In the genomic region with DNA sequence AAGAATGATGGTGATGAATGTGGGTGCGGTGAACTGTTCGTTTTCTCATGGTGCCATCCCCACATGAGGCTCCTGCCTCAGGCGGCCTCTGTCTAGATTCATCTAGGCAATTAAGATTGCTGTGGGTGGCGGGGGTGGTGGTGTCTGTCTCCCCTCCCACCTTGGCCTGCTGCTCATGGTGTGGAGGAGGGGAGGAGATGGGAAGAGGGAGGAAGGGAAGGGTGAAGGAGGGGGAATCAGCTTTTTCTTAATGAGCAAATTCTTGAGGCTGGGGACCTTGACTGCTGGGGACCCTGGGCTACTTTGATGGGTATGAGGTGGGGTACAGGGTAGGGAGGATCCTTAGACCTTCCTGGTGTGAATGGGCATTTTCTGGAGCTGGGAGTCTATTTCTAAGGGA, we compare ENCODE assay signal across 22 cellular contexts. TPM values are rescaled to one million over a fixed set of nuclear protein-coding genes. Genes with fewer than 3 reads are reported as not detected.
A peak's percentile ranks its signal among the peaks of the same experiment; 100 is the strongest.
DNase-seq lines count a peak whose midpoint lies in the region; ATAC-seq, FAIRE-seq and TF ChIP-seq lines count a peak whose summit lies in the region.
"Had no signal": no experiment of that assay in that cellular context is flagged by ENCODE, and none has a peak within 500 bp of the region (broad histone marks: within the 10 kb centered on the region; RNA-seq: fewer than 3 reads in every experiment).

No MANE protein-coding gene starts in this region.

- no peaks in the 10 kb centered on the region for H3K9me1 ChIP-seq in K562 (ENCODE audit: control insufficient read depth, insufficient read depth, low read length)

- H3K27ac Mint-ChIP-seq in activated T-cell treated with anti-CD3 and anti-CD28 coated beads, Interleukin-2, amount 50 U/mL, for 24 hours = peak overlapping the region; percentile 6
- H3K27ac Mint-ChIP-seq in neural crest cell (ENCODE audit: unreplicated experiment) = no peak overlapping the region
- H3K27ac Mint-ChIP-seq: CD14-positive monocyte had no signal

- no peak overlapping the region for H2AFZ ChIP-seq in K562 (ENCODE audit: low read depth, low read length)
- H2AFZ ChIP-seq: GM23248 had no signal

- TF ChIP-seq EP300 in K562 (IDR thresholded peaks at IDR 0.05; ENCODE audit: low read length) = no peak

- TF ChIP-seq RAD21 in K562 (CRISPR knock-in tag; conservative IDR thresholded peaks at IDR 0.05 in 1 of 2, IDR thresholded peaks at IDR 0.05 in 1 of 2) = no peak

- no peaks in the 10 kb centered on the region for H3K27me3 ChIP-seq in K562 (ENCODE audit: control insufficient read depth in 2 of 2, insufficient read depth in 2 of 2, low read length in 2 of 2)
- H3K27me3 ChIP-seq: Peyer's patch had no signal

- WGBS in K562 (ENCODE audit: insufficient coverage, low coverage, missing lambda C conversion rate) = 57% methylated on average over 4 of the region's 4 CpGs

- ATAC-seq in K562 = no peak
- no peak for ATAC-seq in HG02870 (IDR thresholded peaks at IDR 0.05; ENCODE audit: unreplicated experiment)

- H3K4me3 ChIP-seq in K562 = no peak overlapping the region
- H3K4me3 ChIP-seq: GM23248, Peyer's patch had no signal

- H4K20me1 ChIP-seq in K562 (replicated peaks; ENCODE audit: control insufficient read depth, insufficient read depth, low read length) = no peaks in the 10 kb centered on the region

- no peak for TF ChIP-seq CTCF in K562 (IDR thresholded peaks at IDR 0.05 in 2 of 3, conservative IDR thresholded peaks at IDR 0.05 in 1 of 3; ENCODE audit: insufficient read depth in 2 of 3, low read depth in 1 of 3, low read length in 3 of 3)
- no peak for TF ChIP-seq CTCF in neural crest cell (conservative IDR thresholded peaks at IDR 0.05)
- TF ChIP-seq CTCF in GM20000 (IDR thresholded peaks at IDR 0.05; ENCODE audit: extremely low read depth, missing control alignments) = no peak

- H3K36me3 ChIP-seq in K562 (ENCODE audit: control insufficient read depth, insufficient read depth, low read length) = no peaks in the 10 kb centered on the region
- H3K36me3 ChIP-seq: Peyer's patch had no signal

- H3K9me3 ChIP-seq in K562 (replicated peaks; ENCODE audit: control insufficient read depth, insufficient read depth, low read depth, low read length) = no peaks in the 10 kb centered on the region
- H3K9me3 ChIP-seq: Peyer's patch had no signal

- no peaks in the 10 kb centered on the region for H3K36me3 Mint-ChIP-seq in activated T-cell treated with anti-CD3 and anti-CD28 coated beads, Interleukin-2, amount 50 U/mL, for 24 hours (ENCODE audit: low read depth)
- H3K36me3 Mint-ChIP-seq in neural crest cell (ENCODE audit: low read depth) = no peaks in the 10 kb centered on the region

- no peak overlapping the region for H3K4me3 Mint-ChIP-seq in activated T-cell treated with anti-CD3 and anti-CD28 coated beads, Interleukin-2, amount 50 U/mL, for 24 hours
- H3K4me3 Mint-ChIP-seq in neural crest cell = peak overlapping the region; percentile 57
- H3K4me3 Mint-ChIP-seq: CD14-positive monocyte had no signal

- H3K4me1 Mint-ChIP-seq in activated T-cell treated with anti-CD3 and anti-CD28 coated beads, Interleukin-2, amount 50 U/mL, for 24 hours (ENCODE audit: low read depth) = peaks cover 15% of the 10 kb centered on the region
- H3K4me1 Mint-ChIP-seq in neural crest cell = peaks cover 14% of the 10 kb centered on the region

- POLR2A ChIA-PET in K562 (lab: Yijun Ruan, JAX) = interaction anchor here (1.2 kb wide), 1 partner anchor 79 kb away, joined by 5 read pairs; no protein-coding TSS in a partner anchor
- POLR2A ChIA-PET in HEK293T (lab: Yijun Ruan, JAX) = interaction anchor here (0.7 to 8.0 kb wide), 4 partner anchors 8 to 56 kb away, joined by 3 to 49 read pairs (median 6); partner anchors contain the start of gene H3-3A

- no peak overlapping the region for H3K4me2 ChIP-seq in K562 (ENCODE audit: insufficient read depth, low read length)

- no peak for TF ChIP-seq POLR2A in K562 (conservative IDR thresholded peaks at IDR 0.05)

- no peak for FAIRE-seq in K562 (lab: Jason Lieb, UNC)
- FAIRE-seq: HTR-8/SVneo had no signal

- CTCF ChIA-PET in K562 (lab: Yijun Ruan, JAX; ENCODE audit: low intra/inter-chr PET ratio) (no interaction called here), HEK293T (lab: Yijun Ruan, JAX) (interaction anchor here (3.2 kb wide), 1 partner anchor 54 kb away, joined by 24 read pairs; no protein-coding TSS in a partner anchor)

- H3K9me3 Mint-ChIP-seq in activated T-cell treated with anti-CD3 and anti-CD28 coated beads, Interleukin-2, amount 50 U/mL, for 24 hours = no peaks in the 10 kb centered on the region
- no peaks in the 10 kb centered on the region for H3K9me3 Mint-ChIP-seq in neural crest cell

- H3K9ac ChIP-seq in K562 (ENCODE audit: insufficient read depth in 1 of 2, low read depth in 2 of 2, low read length in 2 of 2) = peak overlapping the region in 1 of 2 experiments; percentile 24; a peak in 1 of 4 replicates
- H3K9ac ChIP-seq: GM23248 had no signal

- H3K79me2 ChIP-seq in K562 (ENCODE audit: control insufficient read depth, insufficient read depth, low read length) = no peaks in the 10 kb centered on the region

- in situ Hi-C loops in K562 (cut with MboI) = loop anchor here (5.0 kb wide), 1 partner anchor 41 kb away; no protein-coding TSS in a partner anchor

- BruUV-seq in K562 (replicated peaks; lab: Mats Ljungman, UMichigan) = no TSS peak

- no peak for DNase-seq in activated T-cell treated with anti-CD3 and anti-CD28 coated beads, Interleukin-2, amount 50 U/mL, for 24 hours
- DNase-seq in activated T-cell treated with anti-CD3 and anti-CD28 coated beads for 4 hours (no peak), K562 (ENCODE audit: extremely low read depth in 1 of 4, low spot score in 3 of 4) (no peak), neural crest cell (ENCODE audit: low read depth, low spot score) (no peak), GM20000 (ENCODE audit: low spot score) (no peak), HEK293T (ENCODE audit: extremely low spot score) (no peak)
- no peak for DNase-seq in activated CD8-positive, alpha-beta memory T cell treated with anti-CD3 and anti-CD28 coated beads, Interleukin-2, amount 50 U/mL, for 48 hours
- DNase-seq: DMS79; GM23248; HCEC 1CT; MV-4-11; NCI-H1105 treated with DMSO at 0.1 percent for 48 hours; NCI-H2029 treated with DMSO at 0.1 percent for 48 hours; NCI-H2171; NCI-H345; NCI-H524; NCI-H774; NK-92 treated with Interleukin-12 subunit alpha and Interleukin-12 subunit beta, amount 100 ng/mL, for 24 hours; Peyer's patch had no signal

- intact Hi-C loops in K562 (cut with micrococcal nuclease) = no loop called here

- no peaks in the 10 kb centered on the region for H3K27me3 Mint-ChIP-seq in activated T-cell treated with anti-CD3 and anti-CD28 coated beads, Interleukin-2, amount 50 U/mL, for 24 hours
- peaks cover 3% of the 10 kb centered on the region for H3K27me3 Mint-ChIP-seq in neural crest cell (ENCODE audit: low read depth)

- peaks cover 12 to 38% of the 10 kb centered on the region in 2 experiments; a peak in 4 of 5 replicates for H3K4me1 ChIP-seq in K562 (replicated peaks in 1 of 2; ENCODE audit: control insufficient read depth in 2 of 2, insufficient read depth in 2 of 2, low read length in 2 of 2)

- no peak overlapping the region for H3K27ac ChIP-seq in K562 (ENCODE audit: extremely low read depth, low read depth, low read length)
- H3K27ac ChIP-seq: GM23248, Peyer's patch had no signal

TF ChIP-seq in K562, 482 proteins besides CTCF, POLR2A, EP300 and RAD21:
- TF ChIP-seq IRF2 (CRISPR knock-in tag; IDR thresholded peaks at IDR 0.05) (no peak), EGR1 (conservative IDR thresholded peaks at IDR 0.05) (peak; percentile 83), MEIS2 (IDR thresholded peaks at IDR 0.05; ENCODE audit: partially characterized antibody) (peak; percentile 13)

TF ChIP-seq in HEK293T, 16 proteins besides CTCF, POLR2A, EP300 and RAD21 (continues in another document):
- TF ChIP-seq LEF1 (IDR thresholded peaks at IDR 0.05; ENCODE audit: borderline replicate concordance) = no peak
- TF ChIP-seq L3MBTL2 (conservative IDR thresholded peaks at IDR 0.05) = no peak
- no peak for TF ChIP-seq ZNF384 (IDR thresholded peaks at IDR 0.05)
- TF ChIP-seq ELF4 (IDR thresholded peaks at IDR 0.05) = no peak
- TF ChIP-seq, protein P1, sequence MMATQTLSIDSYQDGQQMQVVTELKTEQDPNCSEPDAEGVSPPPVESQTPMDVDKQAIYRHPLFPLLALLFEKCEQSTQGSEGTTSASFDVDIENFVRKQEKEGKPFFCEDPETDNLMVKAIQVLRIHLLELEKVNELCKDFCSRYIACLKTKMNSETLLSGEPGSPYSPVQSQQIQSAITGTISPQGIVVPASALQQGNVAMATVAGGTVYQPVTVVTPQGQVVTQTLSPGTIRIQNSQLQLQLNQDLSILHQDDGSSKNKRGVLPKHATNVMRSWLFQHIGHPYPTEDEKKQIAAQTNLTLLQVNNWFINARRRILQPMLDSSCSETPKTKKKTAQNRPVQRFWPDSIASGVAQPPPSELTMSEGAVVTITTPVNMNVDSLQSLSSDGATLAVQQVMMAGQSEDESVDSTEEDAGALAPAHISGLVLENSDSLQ (IDR thresholded peaks at IDR 0.05) = no peak
- no peak for TF ChIP-seq BHLHE40 (IDR thresholded peaks at IDR 0.05; ENCODE audit: borderline replicate concordance)
- no peak for TF ChIP-seq CTBP1 (IDR thresholded peaks at IDR 0.05; ENCODE audit: borderline replicate concordance)
- no peak for TF ChIP-seq HDGF (IDR thresholded peaks at IDR 0.05; ENCODE audit: borderline replicate concordance)
- TF ChIP-seq ARNT (IDR thresholded peaks at IDR 0.05) = no peak
- no peak for TF ChIP-seq FOXA1 (IDR thresholded peaks at IDR 0.05)
- TF ChIP-seq TARDBP (IDR thresholded peaks at IDR 0.05) = no peak
- TF ChIP-seq SUZ12 (IDR thresholded peaks at IDR 0.05) = no peak
- TF ChIP-seq NFRKB (IDR thresholded peaks at IDR 0.05) = no peak

RNA-seq across cellular contexts. Expression of gene H3-3A, which starts 55.8 kb away (rescaled TPM):
- 33.3 and 126 TPM in 2 replicates for total RNA-seq in K562 (2011; cell fraction: chromatin; rRNA removed; ENCODE audit: low replicate concordance)
- 45.1 and 46.9 TPM in 2 replicates for total RNA-seq in K562 (2011; cell fraction: nucleolus; rRNA removed)
- total RNA-seq in K562 (2011; cell fraction: nucleoplasm; rRNA removed) = 88.2 and 158 TPM in 2 replicates
- total RNA-seq in K562 (2014; rRNA removed) = 412 and 510 TPM in 2 replicates
- 517 and 565 TPM in 2 replicates for total RNA-seq in K562 (2014; rRNA removed; fragmentation: Illumina TruSeq; extraction: Trizol)
- 394 and 426 TPM in 2 replicates for total RNA-seq in K562 (2015; rRNA removed; fragmentation: Illumina TruSeq; extraction: Trizol)
- total RNA-seq in K562 (2021) = 808 and 835 TPM in 2 replicates
- polyA plus RNA-seq in K562 (2011; rRNA removed) = 812 and 877 TPM in 2 replicates
- polyA plus RNA-seq in K562 (2011; cell fraction: cytosol; rRNA removed) = 605 and 678 TPM in 2 replicates
- 136 and 194 TPM in 2 replicates for polyA plus RNA-seq in K562 (2011; cell fraction: nucleus; rRNA removed)
- polyA plus RNA-seq in K562 (2012) = 834 and 880 TPM in 2 replicates
- polyA plus RNA-seq in K562 (2014; fragmentation: Illumina TruSeq; extraction: Trizol) = 758 and 923 TPM in 2 replicates
- polyA plus RNA-seq in K562 (2014; fragmentation: Nextera tagmentation; extraction: Ambion mirVana) = 100 to 1,000 TPM; 543 to 591 TPM
- polyA plus RNA-seq in K562 (2014; rRNA removed) = 975 and 1,083 TPM in 2 replicates
- 127 and 157 TPM in 2 replicates for polyA minus RNA-seq in K562 (2011; rRNA and poly(A)+ RNA removed)
- polyA minus RNA-seq in K562 (2011; cell fraction: cytosol; rRNA and poly(A)+ RNA removed) = 116 and 160 TPM in 2 replicates
- 24.4 and 52.3 TPM in 2 replicates for polyA minus RNA-seq in K562 (2011; cell fraction: nucleus; rRNA and poly(A)+ RNA removed)
- total RNA-seq in neural crest cell = 991 and 1,004 TPM in 2 replicates
